Comparison of ENCODE assay signal across 1 cellular context in the genomic region with DNA sequence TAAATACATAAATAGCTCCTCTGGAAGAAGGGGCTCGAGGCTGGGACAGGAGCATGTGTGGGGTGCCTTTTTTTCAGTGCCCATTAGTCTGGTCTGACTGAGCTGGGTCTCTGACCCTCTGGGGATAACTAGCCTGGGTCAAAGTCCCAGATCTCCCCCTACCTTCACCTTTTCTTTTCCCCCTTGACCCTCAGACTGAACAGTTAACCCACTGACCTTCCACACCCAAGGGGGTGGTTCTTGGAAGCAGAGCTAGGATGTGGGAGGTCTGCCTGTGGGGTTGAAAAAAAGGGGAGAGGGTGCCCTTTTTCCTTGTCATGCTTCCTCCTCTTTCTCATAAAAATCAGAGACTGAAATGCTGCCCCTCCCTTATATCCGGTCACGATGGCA.
TF ChIP-seq lines count a peak whose summit lies in the region.

No MANE protein-coding gene starts in this region.

TF ChIP-seq in GM23338, 12 proteins besides CTCF, POLR2A, EP300 and RAD21 (continued from another document):
- TF ChIP-seq, protein P1, sequence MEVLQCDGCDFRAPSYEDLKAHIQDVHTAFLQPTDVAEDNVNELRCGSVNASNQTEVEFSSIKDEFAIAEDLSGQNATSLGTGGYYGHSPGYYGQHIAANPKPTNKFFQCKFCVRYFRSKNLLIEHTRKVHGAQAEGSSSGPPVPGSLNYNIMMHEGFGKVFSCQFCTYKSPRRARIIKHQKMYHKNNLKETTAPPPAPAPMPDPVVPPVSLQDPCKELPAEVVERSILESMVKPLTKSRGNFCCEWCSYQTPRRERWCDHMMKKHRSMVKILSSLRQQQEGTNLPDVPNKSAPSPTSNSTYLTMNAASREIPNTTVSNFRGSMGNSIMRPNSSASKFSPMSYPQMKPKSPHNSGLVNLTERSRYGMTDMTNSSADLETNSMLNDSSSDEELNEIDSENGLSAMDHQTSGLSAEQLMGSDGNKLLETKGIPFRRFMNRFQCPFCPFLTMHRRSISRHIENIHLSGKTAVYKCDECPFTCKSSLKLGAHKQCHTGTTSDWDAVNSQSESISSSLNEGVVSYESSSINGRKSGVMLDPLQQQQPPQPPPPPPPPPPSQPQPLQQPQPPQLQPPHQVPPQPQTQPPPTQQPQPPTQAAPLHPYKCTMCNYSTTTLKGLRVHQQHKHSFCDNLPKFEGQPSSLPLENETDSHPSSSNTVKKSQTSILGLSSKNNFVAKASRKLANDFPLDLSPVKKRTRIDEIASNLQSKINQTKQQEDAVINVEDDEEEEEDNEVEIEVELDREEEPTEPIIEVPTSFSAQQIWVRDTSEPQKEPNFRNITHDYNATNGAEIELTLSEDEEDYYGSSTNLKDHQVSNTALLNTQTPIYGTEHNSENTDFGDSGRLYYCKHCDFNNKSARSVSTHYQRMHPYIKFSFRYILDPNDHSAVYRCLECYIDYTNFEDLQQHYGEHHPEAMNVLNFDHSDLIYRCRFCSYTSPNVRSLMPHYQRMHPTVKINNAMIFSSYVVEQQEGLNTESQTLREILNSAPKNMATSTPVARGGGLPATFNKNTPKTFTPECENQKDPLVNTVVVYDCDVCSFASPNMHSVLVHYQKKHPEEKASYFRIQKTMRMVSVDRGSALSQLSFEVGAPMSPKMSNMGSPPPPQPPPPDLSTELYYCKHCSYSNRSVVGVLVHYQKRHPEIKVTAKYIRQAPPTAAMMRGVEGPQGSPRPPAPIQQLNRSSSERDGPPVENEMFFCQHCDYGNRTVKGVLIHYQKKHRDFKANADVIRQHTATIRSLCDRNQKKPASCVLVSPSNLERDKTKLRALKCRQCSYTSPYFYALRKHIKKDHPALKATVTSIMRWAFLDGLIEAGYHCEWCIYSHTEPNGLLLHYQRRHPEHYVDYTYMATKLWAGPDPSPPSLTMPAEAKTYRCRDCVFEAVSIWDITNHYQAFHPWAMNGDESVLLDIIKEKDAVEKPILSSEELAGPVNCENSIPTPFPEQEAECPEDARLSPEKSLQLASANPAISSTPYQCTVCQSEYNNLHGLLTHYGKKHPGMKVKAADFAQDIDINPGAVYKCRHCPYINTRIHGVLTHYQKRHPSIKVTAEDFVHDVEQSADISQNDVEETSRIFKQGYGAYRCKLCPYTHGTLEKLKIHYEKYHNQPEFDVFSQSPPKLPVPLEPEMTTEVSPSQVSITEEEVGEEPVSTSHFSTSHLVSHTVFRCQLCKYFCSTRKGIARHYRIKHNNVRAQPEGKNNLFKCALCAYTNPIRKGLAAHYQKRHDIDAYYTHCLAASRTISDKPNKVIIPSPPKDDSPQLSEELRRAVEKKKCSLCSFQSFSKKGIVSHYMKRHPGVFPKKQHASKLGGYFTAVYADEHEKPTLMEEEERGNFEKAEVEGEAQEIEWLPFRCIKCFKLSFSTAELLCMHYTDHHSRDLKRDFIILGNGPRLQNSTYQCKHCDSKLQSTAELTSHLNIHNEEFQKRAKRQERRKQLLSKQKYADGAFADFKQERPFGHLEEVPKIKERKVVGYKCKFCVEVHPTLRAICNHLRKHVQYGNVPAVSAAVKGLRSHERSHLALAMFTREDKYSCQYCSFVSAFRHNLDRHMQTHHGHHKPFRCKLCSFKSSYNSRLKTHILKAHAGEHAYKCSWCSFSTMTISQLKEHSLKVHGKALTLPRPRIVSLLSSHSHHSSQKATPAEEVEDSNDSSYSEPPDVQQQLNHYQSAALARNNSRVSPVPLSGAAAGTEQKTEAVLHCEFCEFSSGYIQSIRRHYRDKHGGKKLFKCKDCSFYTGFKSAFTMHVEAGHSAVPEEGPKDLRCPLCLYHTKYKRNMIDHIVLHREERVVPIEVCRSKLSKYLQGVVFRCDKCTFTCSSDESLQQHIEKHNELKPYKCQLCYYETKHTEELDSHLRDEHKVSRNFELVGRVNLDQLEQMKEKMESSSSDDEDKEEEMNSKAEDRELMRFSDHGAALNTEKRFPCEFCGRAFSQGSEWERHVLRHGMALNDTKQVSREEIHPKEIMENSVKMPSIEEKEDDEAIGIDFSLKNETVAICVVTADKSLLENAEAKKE (CRISPR knock-in tag; IDR thresholded peaks at IDR 0.05): no peak
- TF ChIP-seq STAT1 (IDR thresholded peaks at IDR 0.05; ENCODE audit: unreplicated experiment): no peak
- TF ChIP-seq CREB1 (CRISPR knock-in tag; IDR thresholded peaks at IDR 0.05; ENCODE audit: low read depth): no peak
- TF ChIP-seq EZH2 (IDR thresholded peaks at IDR 0.05; ENCODE audit: low read depth, unreplicated experiment): no peak
- TF ChIP-seq ZNF331 (CRISPR knock-in tag; IDR thresholded peaks at IDR 0.05; ENCODE audit: low read depth): no peak
- TF ChIP-seq, protein P2, sequence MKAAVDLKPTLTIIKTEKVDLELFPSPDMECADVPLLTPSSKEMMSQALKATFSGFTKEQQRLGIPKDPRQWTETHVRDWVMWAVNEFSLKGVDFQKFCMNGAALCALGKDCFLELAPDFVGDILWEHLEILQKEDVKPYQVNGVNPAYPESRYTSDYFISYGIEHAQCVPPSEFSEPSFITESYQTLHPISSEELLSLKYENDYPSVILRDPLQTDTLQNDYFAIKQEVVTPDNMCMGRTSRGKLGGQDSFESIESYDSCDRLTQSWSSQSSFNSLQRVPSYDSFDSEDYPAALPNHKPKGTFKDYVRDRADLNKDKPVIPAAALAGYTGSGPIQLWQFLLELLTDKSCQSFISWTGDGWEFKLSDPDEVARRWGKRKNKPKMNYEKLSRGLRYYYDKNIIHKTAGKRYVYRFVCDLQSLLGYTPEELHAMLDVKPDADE (IDR thresholded peaks at IDR 0.05): no peak
- no peak for TF ChIP-seq JUNB (IDR thresholded peaks at IDR 0.05; ENCODE audit: unreplicated experiment)
- no peak for TF ChIP-seq NANOG (IDR thresholded peaks at IDR 0.05; ENCODE audit: borderline replicate concordance)
- no peak for TF ChIP-seq POLR2AphosphoS5 (IDR thresholded peaks at IDR 0.05; ENCODE audit: low read depth)
- no peak for TF ChIP-seq ZNF114 (CRISPR knock-in tag; IDR thresholded peaks at IDR 0.05)
- TF ChIP-seq, protein P3, sequence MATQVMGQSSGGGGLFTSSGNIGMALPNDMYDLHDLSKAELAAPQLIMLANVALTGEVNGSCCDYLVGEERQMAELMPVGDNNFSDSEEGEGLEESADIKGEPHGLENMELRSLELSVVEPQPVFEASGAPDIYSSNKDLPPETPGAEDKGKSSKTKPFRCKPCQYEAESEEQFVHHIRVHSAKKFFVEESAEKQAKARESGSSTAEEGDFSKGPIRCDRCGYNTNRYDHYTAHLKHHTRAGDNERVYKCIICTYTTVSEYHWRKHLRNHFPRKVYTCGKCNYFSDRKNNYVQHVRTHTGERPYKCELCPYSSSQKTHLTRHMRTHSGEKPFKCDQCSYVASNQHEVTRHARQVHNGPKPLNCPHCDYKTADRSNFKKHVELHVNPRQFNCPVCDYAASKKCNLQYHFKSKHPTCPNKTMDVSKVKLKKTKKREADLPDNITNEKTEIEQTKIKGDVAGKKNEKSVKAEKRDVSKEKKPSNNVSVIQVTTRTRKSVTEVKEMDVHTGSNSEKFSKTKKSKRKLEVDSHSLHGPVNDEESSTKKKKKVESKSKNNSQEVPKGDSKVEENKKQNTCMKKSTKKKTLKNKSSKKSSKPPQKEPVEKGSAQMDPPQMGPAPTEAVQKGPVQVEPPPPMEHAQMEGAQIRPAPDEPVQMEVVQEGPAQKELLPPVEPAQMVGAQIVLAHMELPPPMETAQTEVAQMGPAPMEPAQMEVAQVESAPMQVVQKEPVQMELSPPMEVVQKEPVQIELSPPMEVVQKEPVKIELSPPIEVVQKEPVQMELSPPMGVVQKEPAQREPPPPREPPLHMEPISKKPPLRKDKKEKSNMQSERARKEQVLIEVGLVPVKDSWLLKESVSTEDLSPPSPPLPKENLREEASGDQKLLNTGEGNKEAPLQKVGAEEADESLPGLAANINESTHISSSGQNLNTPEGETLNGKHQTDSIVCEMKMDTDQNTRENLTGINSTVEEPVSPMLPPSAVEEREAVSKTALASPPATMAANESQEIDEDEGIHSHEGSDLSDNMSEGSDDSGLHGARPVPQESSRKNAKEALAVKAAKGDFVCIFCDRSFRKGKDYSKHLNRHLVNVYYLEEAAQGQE (IDR thresholded peaks at IDR 0.05; ENCODE audit: unreplicated experiment): no peak
